11 cellular contexts compared by ENCODE assay signal in the genomic region with DNA sequence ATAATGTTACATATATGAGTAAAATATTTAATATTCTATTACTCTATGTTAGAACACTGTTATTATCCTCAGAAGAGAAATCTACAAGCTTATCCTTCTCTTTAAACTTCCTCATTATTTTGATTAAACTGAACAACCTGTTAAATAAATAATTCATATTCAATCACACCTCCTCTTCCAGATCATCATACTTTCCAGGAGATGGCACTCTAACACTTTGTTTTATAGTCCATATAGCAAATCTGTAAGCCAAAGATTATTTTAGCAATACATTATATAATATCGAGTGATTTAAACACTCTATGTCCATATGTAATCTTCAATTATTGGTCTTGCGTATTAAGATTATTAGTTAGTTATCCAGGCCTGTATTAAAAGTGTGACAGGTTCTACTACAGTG.
DNase-seq lines count a peak whose midpoint lies in the region; FAIRE-seq and TF ChIP-seq lines count a peak whose summit lies in the region.
"Had no signal": no experiment of that assay in that cellular context is flagged by ENCODE, and none has a peak within 500 bp of the region (broad histone marks: within the 10 kb centered on the region; RNA-seq: fewer than 3 reads in every experiment).

No MANE protein-coding gene starts in this region.

- H3K79me2 ChIP-seq in SK-N-SH (ENCODE audit: insufficient read depth): no peaks in the 10 kb centered on the region

- H3K9me3 ChIP-seq in SK-N-SH: no peaks in the 10 kb centered on the region
- H3K9me3 ChIP-seq in small intestine (ENCODE audit: control insufficient read depth, low read depth): no peaks in the 10 kb centered on the region
- H3K9me3 ChIP-seq: SJCRH30 had no signal

- H3K9ac ChIP-seq in SK-N-SH: no peak overlapping the region

- no peaks in the 10 kb centered on the region for H4K20me1 ChIP-seq in SK-N-SH (ENCODE audit: insufficient read depth)

- no peak for TF ChIP-seq EP300 in SK-N-SH (IDR thresholded peaks at IDR 0.05; ENCODE audit: borderline replicate concordance in 1 of 2, low read depth in 1 of 2, low read length in 1 of 2)

- POLR2A ChIA-PET in SK-N-SH (lab: Yijun Ruan, JAX): no interaction called here

- CTCF ChIA-PET in SK-N-SH (lab: Yijun Ruan, JAX): interaction anchor here (0.6 to 7.5 kb wide), 17 partner anchors 8 to 637 kb away, joined by 3 to 88 read pairs (median 3); no protein-coding TSS in a partner anchor

- FAIRE-seq in small intestine (lab: Jason Lieb, UNC): no peak

- no peaks in the 10 kb centered on the region for H3K9me2 ChIP-seq in SK-N-SH

- H2AFZ ChIP-seq in SK-N-SH (ENCODE audit: low read depth): no peak overlapping the region

- no peaks in the 10 kb centered on the region for H3K27me3 ChIP-seq in SK-N-SH (ENCODE audit: insufficient read depth)
- no peaks in the 10 kb centered on the region for H3K27me3 ChIP-seq in kidney epithelial cell (ENCODE audit: control insufficient read depth, insufficient read depth, low read length)
- H3K27me3 ChIP-seq in small intestine (ENCODE audit: control insufficient read depth in 2 of 2, insufficient read depth in 2 of 2, low read length in 2 of 2): no peaks in the 10 kb centered on the region
- H3K27me3 ChIP-seq: SJCRH30 had no signal

- H3K4me2 ChIP-seq in SK-N-SH: no peak overlapping the region

- H3K36me3 ChIP-seq in SK-N-SH (replicated peaks in 1 of 2; ENCODE audit: control insufficient read depth in 1 of 2, insufficient read depth in 2 of 2, low read length in 1 of 2) (no peaks in the 10 kb centered on the region), kidney epithelial cell (ENCODE audit: control insufficient read depth, insufficient read depth, low read length) (no peaks in the 10 kb centered on the region), small intestine (ENCODE audit: control insufficient read depth in 2 of 2, insufficient read depth in 2 of 2, low read length in 2 of 2) (no peaks in the 10 kb centered on the region)
- H3K36me3 ChIP-seq: SJCRH30 had no signal

- H3K4me1 ChIP-seq in SK-N-SH (ENCODE audit: control insufficient read depth in 1 of 2, insufficient read depth in 2 of 2, low read depth in 1 of 2, low read length in 1 of 2) (no peaks in the 10 kb centered on the region), small intestine (ENCODE audit: control insufficient read depth in 2 of 2, insufficient read depth in 1 of 2, low read depth in 1 of 2, low read length in 1 of 2) (no peaks in the 10 kb centered on the region)
- H3K4me1 ChIP-seq: SJCRH30 had no signal

- H3K4me3 ChIP-seq in SK-N-SH (ENCODE audit: low read depth in 2 of 2, low read length in 1 of 2) (no peak overlapping the region), kidney epithelial cell (ENCODE audit: low read depth, low read length) (no peak overlapping the region), small intestine (ENCODE audit: low read depth in 1 of 2, low read length in 2 of 2) (no peak overlapping the region)
- H3K4me3 ChIP-seq: SJCRH30 had no signal

- TF ChIP-seq RAD21 in SK-N-SH (IDR thresholded peaks at IDR 0.05; ENCODE audit: low read length): peak; percentile 83

- TF ChIP-seq CTCF in SK-N-SH (IDR thresholded peaks at IDR 0.05) (peak; percentile 71), kidney epithelial cell (IDR thresholded peaks at IDR 0.05; ENCODE audit: insufficient read depth, low read length, poor library complexity, severe bottlenecking) (peak; percentile 22)

- WGBS in SK-N-SH (ENCODE audit: low lambda C conversion rate): 26% methylated on average over 2 of the region's 2 CpGs
- WGBS in small intestine, 3 donors: 73 to 82% (median 77%) methylated on average over 2 of the region's 2 CpGs

- no peaks in the 10 kb centered on the region for H3F3A ChIP-seq in SK-N-SH (replicated peaks; ENCODE audit: insufficient read depth)

- H3K27ac ChIP-seq in SK-N-SH (ENCODE audit: low read depth in 2 of 2, low read length in 1 of 2): no peak overlapping the region
- no peak overlapping the region for H3K27ac ChIP-seq in small intestine (ENCODE audit: low read depth in 1 of 2, low read length in 1 of 2)
- H3K27ac ChIP-seq: SJCRH30 had no signal

- DNase-seq in DMS114 treated with DMSO at 0.1 percent for 48 hours (lab: John Stamatoyannopoulos, UW; ENCODE audit: unreplicated experiment) (peak; percentile 2), NCI-H1105 (lab: John Stamatoyannopoulos, UW) (peak; percentile 11), SK-N-SH (peak; percentile 1), kidney epithelial cell (ENCODE audit: low read depth) (peak; percentile 7), cerebellum (ENCODE audit: low spot score) (no peak), AG08396 (ENCODE audit: low spot score) (no peak), small intestine (no peak)
- no peak for DNase-seq in NK-92 treated with Interleukin-12 subunit alpha and Interleukin-12 subunit beta, amount 100 ng/mL, for 24 hours (lab: John Stamatoyannopoulos, UW)
- DNase-seq: activated naive CD8-positive, alpha-beta T cell treated with anti-CD3 and anti-CD28 coated beads, Interleukin-2, amount 10 ng/mL, durations not matched to agents 7 days and 5 days; left colon had no signal

TF ChIP-seq in SK-N-SH, 30 proteins besides CTCF, POLR2A, EP300 and RAD21:
- TF ChIP-seq MXI1 (IDR thresholded peaks at IDR 0.05; ENCODE audit: low read depth, low read length): no peak
- TF ChIP-seq SMC3 (IDR thresholded peaks at IDR 0.05; ENCODE audit: low read depth, low read length): peak; percentile 57

Comparison
In these comparisons a context has a peak if more than half of its experiments do, and no peak if none do; other contexts are left out.
1. DNase-seq: peak in DMS114 treated with DMSO at 0.1 percent for 48 hours (single experiment), NCI-H1105 (single experiment), SK-N-SH (single experiment) and kidney epithelial cell (single experiment); none in cerebellum (single experiment), AG08396 (single experiment), NK-92 treated with Interleukin-12 subunit alpha and Interleukin-12 subunit beta, amount 100 ng/mL, for 24 hours (single experiment) and small intestine (single experiment).